Comparison of ENCODE assay signal across 8 cellular contexts in genomic region chr1:31663622-31664452, GRCh38. TPM values are rescaled to one million over a fixed set of nuclear protein-coding genes. Genes with fewer than 3 reads are reported as not detected.
DNase-seq lines count a peak whose midpoint lies in the region; ATAC-seq and TF ChIP-seq lines count a peak whose summit lies in the region.
"Had no signal": no experiment of that assay in that cellular context is flagged by ENCODE, and none has a peak within 500 bp of the region (broad histone marks: within the 10 kb centered on the region; RNA-seq: fewer than 3 reads in every experiment).

No MANE protein-coding gene starts in this region.

- H3K27me3 ChIP-seq in GM06990 (replicated peaks; ENCODE audit: control insufficient read depth, insufficient read depth, low read length) (no peaks in the 10 kb centered on the region; the same call in 1 of the 2 replicates), colonic mucosa (no peaks in the 10 kb centered on the region)

- H3K4me3 Mint-ChIP-seq in memory B cell: no peak overlapping the region
- H3K4me3 Mint-ChIP-seq: dendritic cell treated with granulocyte-macrophage colony-stimulating factor and Interleukin-4, amounts not matched to agents 40 ng/mL and 50 ng/mL, for 4 days had no signal

- intact Hi-C loops in colonic mucosa (cut with DNase I): loop anchor here (2.0 to 5.0 kb wide), 3 partner anchors 43 to 125 kb away; no protein-coding TSS in a partner anchor

- ATAC-seq in memory B cell (ENCODE audit: low read depth): peak; percentile 50

- H3K9me3 ChIP-seq in colonic mucosa: no peaks in the 10 kb centered on the region

- H3K36me3 ChIP-seq in GM06990 (ENCODE audit: control insufficient read depth, insufficient read depth, low read length) (no peaks in the 10 kb centered on the region), colonic mucosa (no peaks in the 10 kb centered on the region)

- H3K4me3 ChIP-seq in GM06990 (replicated peaks; ENCODE audit: low read depth, low read length) (no peak overlapping the region), colonic mucosa (no peak overlapping the region)

- H3K27me3 Mint-ChIP-seq in memory B cell: peaks cover 5% of the 10 kb centered on the region

- H3K9me3 Mint-ChIP-seq in memory B cell: no peaks in the 10 kb centered on the region
- H3K9me3 Mint-ChIP-seq: dendritic cell treated with granulocyte-macrophage colony-stimulating factor and Interleukin-4, amounts not matched to agents 40 ng/mL and 50 ng/mL, for 4 days had no signal

- H3K4me1 ChIP-seq in colonic mucosa: peaks cover 5% of the 10 kb centered on the region

- no peaks in the 10 kb centered on the region for H3K36me3 Mint-ChIP-seq in memory B cell

- H3K9ac ChIP-seq in colonic mucosa (ENCODE audit: low read depth in 2 of 2, low read length in 2 of 2): no peak overlapping the region

- TF ChIP-seq CTCF in GM06990 (IDR thresholded peaks at IDR 0.05; ENCODE audit: insufficient read depth, low read length, poor library complexity, severe bottlenecking): peak; percentile 92
- peak; percentile 92 for TF ChIP-seq CTCF in colonic mucosa (IDR thresholded peaks at IDR 0.05)

- H3K27ac ChIP-seq in colonic mucosa: no peak overlapping the region

- peaks cover 4% of the 10 kb centered on the region for H3K4me1 Mint-ChIP-seq in memory B cell

- no peak overlapping the region for H3K27ac Mint-ChIP-seq in memory B cell
- H3K27ac Mint-ChIP-seq: dendritic cell treated with granulocyte-macrophage colony-stimulating factor and Interleukin-4, amounts not matched to agents 40 ng/mL and 50 ng/mL, for 4 days had no signal

- DNase-seq in GM06990 (ENCODE audit: extremely low read depth, insufficient read length) (peak; percentile 35), NAMALWA (ENCODE audit: low spot score) (peak; percentile 64), colonic mucosa (peak; percentile 65), memory B cell (ENCODE audit: low spot score in 2 of 2) (peak; percentile 66 to 80), A172 (ENCODE audit: low spot score) (no peak)
- DNase-seq in activated CD4-positive, alpha-beta T cell treated with anti-CD3 and anti-CD28 coated beads for 4 hours: peak; percentile 49 to 63
- peak; percentile 38 for DNase-seq in stimulated activated CD8-positive, alpha-beta memory T cell treated with anti-CD3 and anti-CD28 coated beads, Interleukin-4, amount 100 ng/mL, for 24 hours (ENCODE audit: low read depth)

RNA-seq across cellular contexts. Expression of gene PEF1, which starts 19.2 kb away (rescaled TPM):
- 10 to 100 TPM; 57.5 to 67.8 TPM for total RNA-seq in colonic mucosa
- 62.2 and 62.7 TPM in 2 replicates for total RNA-seq in A172 (2014; rRNA removed; shearing (Covaris generic))

RNA-seq across cellular contexts. Expression of gene COL16A1, which starts 40.0 kb away (rescaled TPM):
- 10 to 100 TPM in 1 of 2 donors, 1 to 10 TPM in 1; 9.0 to 15.4 TPM for total RNA-seq in colonic mucosa
- total RNA-seq in A172 (2014; rRNA removed; shearing (Covaris generic)): 12.7 and 26.2 TPM in 2 replicates

RNA-seq across cellular contexts. Expression of gene HCRTR1, which starts 46.3 kb away (rescaled TPM):
- not detected for total RNA-seq in colonic mucosa
- total RNA-seq in A172 (2014; rRNA removed; shearing (Covaris generic)): not detected in 2 replicates
